Comparison of ENCODE assay signal across 17 cellular contexts in genomic region chr10:11057018-11057417, GRCh38.
"Had no signal": no experiment of that assay in that cellular context is flagged by ENCODE, and none has a peak within 500 bp of the region (broad histone marks: within the 10 kb centered on the region; RNA-seq: fewer than 3 reads in every experiment).

No MANE protein-coding gene starts in this region.

- H3K27ac ChIP-seq: colonic mucosa, lower lobe of right lung, SK-N-MC, spleen, thoracic aorta, upper lobe of right lung had no signal

- H3K27ac Mint-ChIP-seq: activated naive CD4-positive, alpha-beta T cell treated with anti-CD3 and anti-CD28 coated beads, Interleukin-2, amount 50 U/mL, for 72 hours; immature natural killer cell; nephron progenitor cell; stimulated activated memory B cell treated with anti-CD40 and anti-IgM and Interleukin-4, amounts not matched to agents 10 μg/mL and 1 μg/mL and 100 μg/mL, for 72 hours; T-helper 2 cell treated with Interferon-gamma antibody and Interleukin-4, amounts not matched to agents 5 μg/mL and 100 μg/mL, for 36 hours had no signal

- H3K4me3 ChIP-seq: colonic mucosa, lower lobe of right lung, SK-N-MC, spleen, thoracic aorta, upper lobe of right lung had no signal

- H3K4me1 Mint-ChIP-seq: immature natural killer cell; stimulated activated memory B cell treated with anti-CD40 and anti-IgM and Interleukin-4, amounts not matched to agents 10 μg/mL and 1 μg/mL and 100 μg/mL, for 72 hours had no signal

- H3K36me3 Mint-ChIP-seq: activated naive CD4-positive, alpha-beta T cell treated with anti-CD3 and anti-CD28 coated beads, Interleukin-2, amount 50 U/mL, for 72 hours; immature natural killer cell; stimulated activated memory B cell treated with anti-CD40 and anti-IgM and Interleukin-4, amounts not matched to agents 10 μg/mL and 1 μg/mL and 100 μg/mL, for 72 hours had no signal

- H3K9me3 ChIP-seq: colonic mucosa, lower lobe of right lung, thoracic aorta, upper lobe of right lung had no signal

- H3K9me3 Mint-ChIP-seq: activated naive CD4-positive, alpha-beta T cell treated with anti-CD3 and anti-CD28 coated beads, Interleukin-2, amount 50 U/mL, for 72 hours; immature natural killer cell; stimulated activated memory B cell treated with anti-CD40 and anti-IgM and Interleukin-4, amounts not matched to agents 10 μg/mL and 1 μg/mL and 100 μg/mL, for 72 hours; T-helper 2 cell treated with Interferon-gamma antibody and Interleukin-4, amounts not matched to agents 5 μg/mL and 100 μg/mL, for 36 hours had no signal

- H3K27me3 ChIP-seq: colonic mucosa, upper lobe of right lung had no signal

- H3K4me3 Mint-ChIP-seq: immature natural killer cell; nephron progenitor cell; stimulated activated memory B cell treated with anti-CD40 and anti-IgM and Interleukin-4, amounts not matched to agents 10 μg/mL and 1 μg/mL and 100 μg/mL, for 72 hours; T-helper 2 cell treated with Interferon-gamma antibody and Interleukin-4, amounts not matched to agents 5 μg/mL and 100 μg/mL, for 36 hours had no signal

- H3K36me3 ChIP-seq: colonic mucosa, lower lobe of right lung, spleen, thoracic aorta, upper lobe of right lung had no signal

- ATAC-seq: activated naive CD4-positive, alpha-beta T cell treated with anti-CD3 and anti-CD28 coated beads, Interleukin-2, amount 50 U/mL, for 72 hours; stimulated activated memory B cell treated with anti-CD40 and anti-IgM and Interleukin-4, amounts not matched to agents 10 μg/mL and 1 μg/mL and 100 μg/mL, for 72 hours had no signal

- DNase-seq: activated CD4-positive, alpha-beta T cell treated with anti-CD3 and anti-CD28 coated beads, Interleukin-2, amount 50 U/mL, for 4 hours; activated gamma-delta T cell; amniotic stem cell; central memory CD4-positive, alpha-beta T cell; colonic mucosa; head of caudate nucleus; immature natural killer cell; lower lobe of right lung; nephron progenitor cell; spleen; stimulated activated CD4-positive, alpha-beta T cell treated with anti-CD3 and anti-CD28 coated beads, Interleukin-4, amount 100 ng/mL, for 4 hours; upper lobe of right lung had no signal

- H3K4me1 ChIP-seq: colonic mucosa, lower lobe of right lung, spleen had no signal
